In the genomic region with DNA sequence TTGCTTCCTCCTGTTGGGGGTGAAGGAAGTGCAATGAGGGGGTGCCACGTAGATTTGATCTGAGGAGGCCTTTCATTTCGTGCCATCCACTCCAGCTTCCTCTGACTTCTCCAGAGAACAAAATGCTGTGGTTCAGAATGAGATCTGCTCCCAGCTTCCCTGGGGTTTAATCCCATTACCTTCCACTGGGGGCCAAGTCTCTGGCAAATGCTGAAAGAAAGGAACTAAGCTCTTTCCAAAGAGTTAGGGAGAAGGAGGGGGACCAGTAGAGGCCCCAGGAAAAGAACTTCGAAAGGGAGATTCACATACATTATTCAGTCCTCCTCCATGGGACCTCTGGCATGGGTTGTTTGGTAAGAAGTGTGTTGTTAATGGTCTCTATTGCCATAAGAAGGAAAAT, we compare ENCODE assay signal across 25 cellular contexts.
"Had no signal": no experiment of that assay in that cellular context is flagged by ENCODE, and none has a peak within 500 bp of the region (broad histone marks: within the 10 kb centered on the region; RNA-seq: fewer than 3 reads in every experiment).

No MANE protein-coding gene starts in this region.

- H3K36me3 ChIP-seq: spleen, suprapubic skin, tibial artery had no signal

- H3K36me3 Mint-ChIP-seq: activated naive CD8-positive, alpha-beta T cell; immature natural killer cell; naive thymus-derived CD4-positive, alpha-beta T cell had no signal

- H3K27ac Mint-ChIP-seq: activated B cell treated with CpG ODN at 0.5 μM for 24 hours; activated CD8-positive, alpha-beta T cell treated with anti-CD3 and anti-CD28 coated beads, Interleukin-2, amount 10 ng/mL, durations not matched to agents 7 days and 5 days; activated naive CD8-positive, alpha-beta T cell; activated T-cell treated with anti-CD3 and anti-CD28 coated beads, Interleukin-2, amount 50 U/mL, for 72 hours; dendritic cell treated with granulocyte-macrophage colony-stimulating factor and Interleukin-4, amounts not matched to agents 40 ng/mL and 50 ng/mL, for 4 days; immature natural killer cell; naive thymus-derived CD4-positive, alpha-beta T cell had no signal

- ATAC-seq: activated CD8-positive, alpha-beta T cell treated with anti-CD3 and anti-CD28 coated beads, Interleukin-2, amount 10 ng/mL, durations not matched to agents 7 days and 5 days; activated T-cell treated with anti-CD3 and anti-CD28 coated beads, Interleukin-2, amount 50 U/mL, for 72 hours; left colon; naive thymus-derived CD4-positive, alpha-beta T cell; right cardiac atrium had no signal

- DNase-seq: activated B cell treated with CpG ODN at 0.5 μM for 24 hours; activated CD4-positive, alpha-beta T cell treated with anti-CD3 and anti-CD28 coated beads, Interleukin-2, amount 50 U/mL, for 1 hour; activated CD8-positive, alpha-beta T cell treated with anti-CD3 and anti-CD28 coated beads, Interleukin-2, amount 10 ng/mL, durations not matched to agents 7 days and 5 days; activated naive CD4-positive, alpha-beta T cell; activated T-cell treated with anti-CD3 and anti-CD28 coated beads for 4 hours; activated T-cell treated with anti-CD3 and anti-CD28 coated beads, Interleukin-2, amount 50 U/mL, for 72 hours; anterior cingulate cortex; effector CD8-positive, alpha-beta T cell; glutamatergic neuron; immature natural killer cell; kidney; left colon; midbrain; naive thymus-derived CD4-positive, alpha-beta T cell; posterior cingulate gyrus; right cardiac atrium; spleen; stimulated activated naive CD4-positive, alpha-beta T cell; T-helper 2 cell; tibial artery had no signal

- H3K4me2 ChIP-seq: hepatocyte had no signal

- H3K4me1 Mint-ChIP-seq: activated B cell treated with CpG ODN at 0.5 μM for 24 hours; central memory CD8-positive, alpha-beta T cell; immature natural killer cell; naive thymus-derived CD4-positive, alpha-beta T cell had no signal

- H3K27ac ChIP-seq: hepatocyte, spleen, suprapubic skin, tibial artery had no signal

- H3K27me3 Mint-ChIP-seq: activated B cell treated with CpG ODN at 0.5 μM for 24 hours; activated naive CD8-positive, alpha-beta T cell; central memory CD8-positive, alpha-beta T cell; dendritic cell treated with granulocyte-macrophage colony-stimulating factor and Interleukin-4, amounts not matched to agents 40 ng/mL and 50 ng/mL, for 4 days had no signal

- H3K4me3 Mint-ChIP-seq: activated B cell treated with CpG ODN at 0.5 μM for 24 hours; activated CD8-positive, alpha-beta T cell treated with anti-CD3 and anti-CD28 coated beads, Interleukin-2, amount 10 ng/mL, durations not matched to agents 7 days and 5 days; activated naive CD8-positive, alpha-beta T cell; activated T-cell treated with anti-CD3 and anti-CD28 coated beads, Interleukin-2, amount 50 U/mL, for 72 hours; central memory CD8-positive, alpha-beta T cell; dendritic cell treated with granulocyte-macrophage colony-stimulating factor and Interleukin-4, amounts not matched to agents 40 ng/mL and 50 ng/mL, for 4 days; immature natural killer cell; naive thymus-derived CD4-positive, alpha-beta T cell had no signal

- H3K4me3 ChIP-seq: hepatocyte, spleen, suprapubic skin, tibial artery had no signal

- H3K9me3 ChIP-seq: suprapubic skin, tibial artery had no signal

- H2AFZ ChIP-seq: hepatocyte had no signal

- H3K79me2 ChIP-seq: hepatocyte had no signal

- H3K27me3 ChIP-seq: hepatocyte, spleen, suprapubic skin, tibial artery had no signal

- H3K4me1 ChIP-seq: spleen, suprapubic skin, tibial artery had no signal
